Comparison of ENCODE assay signal across 8 cellular contexts in the genomic region with DNA sequence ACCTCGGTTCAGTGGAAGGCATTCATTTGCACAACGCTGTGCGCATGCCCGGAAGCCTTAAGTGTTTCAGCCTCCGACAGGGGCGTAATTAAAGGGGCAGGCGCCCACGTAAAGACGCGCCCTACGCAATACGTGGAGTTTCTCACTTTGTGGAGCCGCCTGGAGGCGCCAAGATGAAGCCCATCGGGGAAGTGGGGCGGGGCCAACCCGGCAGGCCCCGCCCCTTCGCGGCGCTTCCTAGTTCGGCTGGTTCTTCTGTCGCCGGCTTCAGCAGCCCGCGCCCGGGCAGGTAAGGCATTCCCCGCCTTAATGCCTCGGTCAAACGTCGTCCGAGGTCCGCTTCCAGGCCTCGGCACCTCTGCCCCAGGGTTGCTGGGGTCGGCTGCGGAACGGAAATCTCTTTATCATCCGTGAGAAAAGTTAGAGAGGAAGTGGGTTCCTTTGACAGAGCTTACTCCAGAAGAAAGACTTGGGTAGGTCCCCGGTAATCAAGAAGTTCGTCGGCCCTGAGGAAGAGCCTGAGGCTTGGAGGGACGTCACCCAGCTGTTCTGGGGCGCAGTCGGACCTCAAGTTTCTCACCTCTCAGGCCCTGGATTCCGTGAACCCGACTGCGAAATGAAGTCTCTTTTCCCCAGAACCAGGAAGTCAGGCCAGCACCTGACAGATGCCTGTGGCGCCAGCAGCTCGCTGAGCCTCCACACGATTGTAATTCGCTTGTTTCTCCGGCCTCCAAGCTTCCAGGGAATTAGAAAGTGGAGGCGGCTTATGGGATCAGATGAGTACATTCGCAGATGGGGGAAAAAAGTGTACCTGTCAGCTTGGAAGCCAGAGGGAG. TPM values are rescaled to one million over a fixed set of nuclear protein-coding genes. Genes with fewer than 3 reads are reported as not detected.
DNase-seq lines count a peak whose midpoint lies in the region; ATAC-seq and TF ChIP-seq lines count a peak whose summit lies in the region.

A gene (plus strand): TSS at position 224 of the 836 bp plus-strand sequence. CDS start 9,161 bp downstream, outside the sequence.
A gene with protein sequence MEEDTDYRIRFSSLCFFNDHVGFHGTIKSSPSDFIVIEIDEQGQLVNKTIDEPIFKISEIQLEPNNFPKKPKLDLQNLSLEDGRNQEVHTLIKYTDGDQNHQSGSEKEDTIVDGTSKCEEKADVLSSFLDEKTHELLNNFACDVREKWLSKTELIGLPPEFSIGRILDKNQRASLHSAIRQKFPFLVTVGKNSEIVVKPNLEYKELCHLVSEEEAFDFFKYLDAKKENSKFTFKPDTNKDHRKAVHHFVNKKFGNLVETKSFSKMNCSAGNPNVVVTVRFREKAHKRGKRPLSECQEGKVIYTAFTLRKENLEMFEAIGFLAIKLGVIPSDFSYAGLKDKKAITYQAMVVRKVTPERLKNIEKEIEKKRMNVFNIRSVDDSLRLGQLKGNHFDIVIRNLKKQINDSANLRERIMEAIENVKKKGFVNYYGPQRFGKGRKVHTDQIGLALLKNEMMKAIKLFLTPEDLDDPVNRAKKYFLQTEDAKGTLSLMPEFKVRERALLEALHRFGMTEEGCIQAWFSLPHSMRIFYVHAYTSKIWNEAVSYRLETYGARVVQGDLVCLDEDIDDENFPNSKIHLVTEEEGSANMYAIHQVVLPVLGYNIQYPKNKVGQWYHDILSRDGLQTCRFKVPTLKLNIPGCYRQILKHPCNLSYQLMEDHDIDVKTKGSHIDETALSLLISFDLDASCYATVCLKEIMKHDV (minus strand): TSS at position 63 of the 836 bp plus-strand sequence. CDS start 3,545 bp downstream, outside the sequence.

- H3K27ac ChIP-seq in CD4-positive, CD25-positive, alpha-beta regulatory T cell (ENCODE audit: insufficient read depth, low read length, poor library complexity, severe bottlenecking): peak within 1 kb of the TSS; percentile 98
- H3K27ac ChIP-seq in liver (ENCODE audit: low read depth in 1 of 2, low read length in 2 of 2): peak within 1 kb of the TSS; percentile 60 to 90

- H3K27ac Mint-ChIP-seq in CD4-positive, CD25-positive, alpha-beta regulatory T cell: peak within 1 kb of the TSS; percentile 99
- peak within 1 kb of the TSS; percentile 98 for H3K27ac Mint-ChIP-seq in activated CD4-positive, alpha-beta memory T cell treated with anti-CD3 and anti-CD28 coated beads for 36 hours

- H3K36me3 Mint-ChIP-seq in CD4-positive, CD25-positive, alpha-beta regulatory T cell: peaks cover 29% of the 10 kb centered on the region
- peaks cover 19% of the 10 kb centered on the region for H3K36me3 Mint-ChIP-seq in activated CD4-positive, alpha-beta memory T cell treated with anti-CD3 and anti-CD28 coated beads for 36 hours

- WGBS in liver: under 1% methylated on average over 54 of the region's 54 CpGs

- H3K9me3 Mint-ChIP-seq in CD4-positive, CD25-positive, alpha-beta regulatory T cell: peaks cover 0 to 4% (median 0%) of the 10 kb centered on the region in 7 donors
- H3K9me3 Mint-ChIP-seq in activated CD4-positive, alpha-beta memory T cell treated with anti-CD3 and anti-CD28 coated beads for 36 hours: no peaks in the 10 kb centered on the region

- H3K4me3 Mint-ChIP-seq in CD4-positive, CD25-positive, alpha-beta regulatory T cell: peak within 1 kb of the TSS; percentile 91 to 99 (median 98)
- H3K4me3 Mint-ChIP-seq in activated CD4-positive, alpha-beta memory T cell treated with anti-CD3 and anti-CD28 coated beads for 36 hours: peak within 1 kb of the TSS; percentile 94

- intact Hi-C loops in activated CD4-positive, alpha-beta memory T cell treated with anti-CD3 and anti-CD28 coated beads for 36 hours (cut with micrococcal nuclease): loop anchor here (1.0 kb wide), 4 partner anchors 29 to 123 kb away; a partner anchor contains a TSS

- peak; percentile 93 to 98 (median 94) for DNase-seq in CD4-positive, CD25-positive, alpha-beta regulatory T cell
- DNase-seq in NCI-H82 treated with DMSO at 0.1 percent for 48 hours (lab: John Stamatoyannopoulos, UW; ENCODE audit: unreplicated experiment) (peak; percentile 96), dermis microvascular lymphatic vessel endothelial cell (ENCODE audit: low read depth in 2 of 2) (peak; percentile 92 to 98)
- peak; percentile 97 for DNase-seq in activated CD4-positive, alpha-beta memory T cell treated with anti-CD3 and anti-CD28 coated beads for 36 hours
- DNase-seq in stimulated activated CD4-positive, alpha-beta T cell treated with anti-CD3 and anti-CD28 coated beads, Interleukin-4, amount 100 ng/mL, for 4 hours: peak; percentile 91 to 96

- H3K4me1 ChIP-seq in CD4-positive, CD25-positive, alpha-beta regulatory T cell (ENCODE audit: control insufficient read depth, insufficient read depth, low read length, poor library complexity, severe bottlenecking): peaks cover 61% of the 10 kb centered on the region
- peaks cover 3 to 24% (median 13%) of the 10 kb centered on the region in 4 donors for H3K4me1 ChIP-seq in liver (ENCODE audit: control insufficient read depth in 4 of 4, insufficient read depth in 4 of 4, low read length in 3 of 4)

- peak; percentile 35 for TF ChIP-seq CTCF in liver (IDR thresholded peaks at IDR 0.05; ENCODE audit: low read depth, low read length, missing input control)

- POLR2A ChIA-PET in activated CD4-positive, alpha-beta memory T cell treated with anti-CD3 and anti-CD28 coated beads for 36 hours (lab: Charles Lee): interaction anchor here (0.8 to 2.6 kb wide), 7 partner anchors 31 to 124 kb away, joined by 3 to 32 read pairs (median 3); a partner anchor contains a TSS

- peak; percentile 96 to 97 for ATAC-seq in CD4-positive, CD25-positive, alpha-beta regulatory T cell (ENCODE audit: low read depth in 2 of 2)
- peak; percentile 98 for ATAC-seq in GM19397 (IDR thresholded peaks at IDR 0.05; ENCODE audit: unreplicated experiment)
- ATAC-seq in HG03571 (IDR thresholded peaks at IDR 0.05; ENCODE audit: unreplicated experiment): peak; percentile 98

- H3K4me1 Mint-ChIP-seq in CD4-positive, CD25-positive, alpha-beta regulatory T cell: peaks cover 55 to 88% (median 68%) of the 10 kb centered on the region in 4 donors
- peaks cover 61% of the 10 kb centered on the region for H3K4me1 Mint-ChIP-seq in activated CD4-positive, alpha-beta memory T cell treated with anti-CD3 and anti-CD28 coated beads for 36 hours (ENCODE audit: low read depth)

- no peaks in the 10 kb centered on the region for H3K9me3 ChIP-seq in CD4-positive, CD25-positive, alpha-beta regulatory T cell (ENCODE audit: control insufficient read depth in 2 of 2, low read length in 2 of 2)
- no peaks in the 10 kb centered on the region for H3K9me3 ChIP-seq in liver (ENCODE audit: control insufficient read depth in 4 of 4, low read length in 3 of 4)

- peaks cover 8% of the 10 kb centered on the region for H3K36me3 ChIP-seq in CD4-positive, CD25-positive, alpha-beta regulatory T cell (ENCODE audit: control insufficient read depth, insufficient read depth, low read length)
- H3K36me3 ChIP-seq in liver (ENCODE audit: control insufficient read depth in 4 of 4, insufficient read depth in 3 of 4, low read depth in 1 of 4, low read length in 3 of 4): peaks cover 0 to 3% (median 0%) of the 10 kb centered on the region in 4 donors

- H3K27me3 ChIP-seq in CD4-positive, CD25-positive, alpha-beta regulatory T cell (ENCODE audit: control insufficient read depth, insufficient read depth, low read length): no peaks in the 10 kb centered on the region
- H3K27me3 ChIP-seq in liver (ENCODE audit: control insufficient read depth in 4 of 4, insufficient read depth in 4 of 4, low read length in 3 of 4): no peaks in the 10 kb centered on the region

- H3K9ac ChIP-seq in liver (ENCODE audit: low read depth in 1 of 2, low read length in 2 of 2): peak within 1 kb of the TSS; percentile 30 to 99

- H3K4me3 ChIP-seq in CD4-positive, CD25-positive, alpha-beta regulatory T cell (ENCODE audit: low read depth, low read length): peak within 1 kb of the TSS; percentile 90
- peak within 1 kb of the TSS; percentile 62 to 93 (median 66) for H3K4me3 ChIP-seq in liver (ENCODE audit: low read depth in 1 of 3, low read length in 3 of 3)

- peak; percentile 27 to 36 for TF ChIP-seq RAD21 in liver (IDR thresholded peaks at IDR 0.05)

- no peaks in the 10 kb centered on the region for H3K27me3 Mint-ChIP-seq in CD4-positive, CD25-positive, alpha-beta regulatory T cell
- H3K27me3 Mint-ChIP-seq in activated CD4-positive, alpha-beta memory T cell treated with anti-CD3 and anti-CD28 coated beads for 36 hours: no peaks in the 10 kb centered on the region

- CTCF ChIA-PET in activated CD4-positive, alpha-beta memory T cell treated with anti-CD3 and anti-CD28 coated beads for 36 hours (lab: Charles Lee): interaction anchor here (0.7 to 2.6 kb wide), 13 partner anchors 9 to 1349 kb away, joined by 3 to 21 read pairs (median 5); a partner anchor contains a TSS

TF ChIP-seq in liver, 16 proteins besides CTCF, POLR2A, EP300 and RAD21 (continues in another document):
- TF ChIP-seq GABPA (IDR thresholded peaks at IDR 0.05 in 1 of 2, conservative IDR thresholded peaks at IDR 0.05 in 1 of 2) (peak in 1 of 2 donors; percentile 59), NR2F2 (IDR thresholded peaks at IDR 0.05) (no peak)
- TF ChIP-seq, protein P1, sequence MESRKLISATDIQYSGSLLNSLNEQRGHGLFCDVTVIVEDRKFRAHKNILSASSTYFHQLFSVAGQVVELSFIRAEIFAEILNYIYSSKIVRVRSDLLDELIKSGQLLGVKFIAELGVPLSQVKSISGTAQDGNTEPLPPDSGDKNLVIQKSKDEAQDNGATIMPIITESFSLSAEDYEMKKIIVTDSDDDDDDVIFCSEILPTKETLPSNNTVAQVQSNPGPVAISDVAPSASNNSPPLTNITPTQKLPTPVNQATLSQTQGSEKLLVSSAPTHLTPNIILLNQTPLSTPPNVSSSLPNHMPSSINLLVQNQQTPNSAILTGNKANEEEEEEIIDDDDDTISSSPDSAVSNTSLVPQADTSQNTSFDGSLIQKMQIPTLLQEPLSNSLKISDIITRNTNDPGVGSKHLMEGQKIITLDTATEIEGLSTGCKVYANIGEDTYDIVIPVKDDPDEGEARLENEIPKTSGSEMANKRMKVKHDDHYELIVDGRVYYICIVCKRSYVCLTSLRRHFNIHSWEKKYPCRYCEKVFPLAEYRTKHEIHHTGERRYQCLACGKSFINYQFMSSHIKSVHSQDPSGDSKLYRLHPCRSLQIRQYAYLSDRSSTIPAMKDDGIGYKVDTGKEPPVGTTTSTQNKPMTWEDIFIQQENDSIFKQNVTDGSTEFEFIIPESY (IDR thresholded peaks at IDR 0.05): no peak

RNA-seq across cellular contexts. Expression of the first gene that starts in this region (rescaled TPM):
- total RNA-seq in CD4-positive, CD25-positive, alpha-beta regulatory T cell: 56.7 TPM
- 10 to 100 TPM; 25.6 to 40.8 (median 30.0) TPM for polyA plus RNA-seq in CD4-positive, CD25-positive, alpha-beta regulatory T cell
- 10 to 100 TPM; 30.8 to 33.6 TPM for total RNA-seq in activated CD4-positive, alpha-beta memory T cell treated with anti-CD3 and anti-CD28 coated beads for 36 hours
- total RNA-seq in dermis microvascular lymphatic vessel endothelial cell (11.7 and 14.3 TPM in 2 replicates), liver (10 to 100 TPM in 1 of 2 donors, 1 to 10 TPM in 1; 9.1 to 19.1 TPM)
- polyA plus RNA-seq in liver: 1 to 10 TPM; 5.0 to 6.2 TPM

RNA-seq across cellular contexts. Expression of the second gene that starts in this region (rescaled TPM):
- 16.1 TPM for total RNA-seq in CD4-positive, CD25-positive, alpha-beta regulatory T cell
- polyA plus RNA-seq in CD4-positive, CD25-positive, alpha-beta regulatory T cell: 10 to 100 TPM; 16.5 to 33.5 (median 27.3) TPM
- total RNA-seq in activated CD4-positive, alpha-beta memory T cell treated with anti-CD3 and anti-CD28 coated beads for 36 hours: 10 to 100 TPM; 14.8 to 16.0 TPM
- total RNA-seq in dermis microvascular lymphatic vessel endothelial cell: 5.6 and 8.9 TPM in 2 replicates
- 1 to 10 TPM; 6.8 to 9.2 TPM for total RNA-seq in liver
- polyA plus RNA-seq in liver: 1 to 10 TPM; 1.7 to 7.7 TPM

Comparison
In these comparisons a context has a peak if more than half of its experiments do, and no peak if none do; other contexts are left out.
1. Peak in every context shown above with its lines: DNase-seq, ATAC-seq, H3K4me3 ChIP-seq and H3K27ac ChIP-seq.